In the genomic region with DNA sequence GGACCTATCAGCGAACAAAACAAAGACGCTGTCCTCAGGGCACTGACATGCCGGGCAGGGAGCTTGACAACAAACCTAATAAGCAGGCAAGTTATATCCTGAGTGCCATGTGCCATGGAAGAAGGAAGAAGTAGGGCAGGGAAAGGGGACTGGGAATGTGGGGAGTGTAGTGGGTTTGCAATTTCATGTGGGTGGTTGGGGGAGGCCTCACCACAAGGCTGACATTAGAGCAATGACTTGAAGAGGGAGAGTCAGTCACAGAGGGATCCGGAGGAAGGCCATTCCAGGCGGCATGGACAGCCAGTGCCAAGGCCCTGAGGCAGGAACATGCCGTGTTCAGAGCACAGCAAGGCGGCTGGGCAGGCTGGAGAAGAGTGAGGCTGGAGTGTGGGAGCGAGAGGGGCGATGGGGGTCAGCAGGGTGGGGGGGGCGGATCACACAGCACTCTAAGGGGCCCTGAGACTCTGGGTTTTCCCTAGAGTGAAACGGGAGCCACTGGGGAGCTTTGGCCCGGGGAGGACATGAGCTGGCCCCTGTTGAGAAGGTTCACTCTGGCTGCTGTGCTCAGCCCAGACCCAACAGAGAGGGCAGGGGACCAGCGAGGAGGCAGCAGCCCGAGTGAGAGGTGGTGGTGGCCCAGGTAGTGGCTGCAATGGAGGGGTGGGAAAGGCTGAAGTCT, we compare ENCODE assay signal across 19 cellular contexts.
DNase-seq lines count a peak whose midpoint lies in the region; ATAC-seq, FAIRE-seq and TF ChIP-seq lines count a peak whose summit lies in the region.
"Had no signal": no experiment of that assay in that cellular context is flagged by ENCODE, and none has a peak within 500 bp of the region (broad histone marks: within the 10 kb centered on the region; RNA-seq: fewer than 3 reads in every experiment).

No MANE protein-coding gene starts in this region.

- no CpG with 5 or more reads among the region's 14 CpGs for WGBS in neuronal stem cell (ENCODE audit: extremely low coverage in 2 of 2, insufficient read length in 2 of 2, insufficient replicate concordance in 1 of 2), 2 donors

- no peak overlapping the region for H2AFZ ChIP-seq in neuronal stem cell (ENCODE audit: low read length)

- no peak overlapping the region for H3K4me3 Mint-ChIP-seq in CD8-positive, alpha-beta T cell
- no peak overlapping the region for H3K4me3 Mint-ChIP-seq in dendritic cell treated with granulocyte-macrophage colony-stimulating factor and Interleukin-4, amounts not matched to agents 40 ng/mL and 50 ng/mL, for 4 days
- H3K4me3 Mint-ChIP-seq in activated CD8-positive, alpha-beta memory T cell treated with anti-CD3 and anti-CD28 coated beads, Interleukin-2, amount 10 ng/mL, durations not matched to agents 7 days and 5 days = no peak overlapping the region
- H3K4me3 Mint-ChIP-seq: activated naive CD8-positive, alpha-beta T cell; nephron progenitor cell had no signal

- no peak for TF ChIP-seq CTCF in CD8-positive, alpha-beta T cell (IDR thresholded peaks at IDR 0.05)
- no peak for TF ChIP-seq CTCF in HEK293 (tag by site-specific recombination; IDR thresholded peaks at IDR 0.05)

- no peaks in the 10 kb centered on the region for H3K9me3 Mint-ChIP-seq in CD8-positive, alpha-beta T cell
- no peaks in the 10 kb centered on the region for H3K9me3 Mint-ChIP-seq in dendritic cell treated with granulocyte-macrophage colony-stimulating factor and Interleukin-4, amounts not matched to agents 40 ng/mL and 50 ng/mL, for 4 days
- no peaks in the 10 kb centered on the region for H3K9me3 Mint-ChIP-seq in activated CD8-positive, alpha-beta memory T cell treated with anti-CD3 and anti-CD28 coated beads, Interleukin-2, amount 10 ng/mL, durations not matched to agents 7 days and 5 days (ENCODE audit: low read depth)
- H3K9me3 Mint-ChIP-seq: nephron progenitor cell had no signal

- no peak for FAIRE-seq in urothelium cell line (lab: Jason Lieb, UNC)
- FAIRE-seq: TTC549 had no signal

- no peak overlapping the region for H2BK12ac ChIP-seq in neuronal stem cell (ENCODE audit: low read length)

- no peak overlapping the region for H3K9ac ChIP-seq in neuronal stem cell (ENCODE audit: low read depth, low read length, poor library complexity)

- intact Hi-C loops in CD8-positive, alpha-beta T cell (cut with DNase I, micrococcal nuclease) = no loop called here
- intact Hi-C loops in dendritic cell treated with granulocyte-macrophage colony-stimulating factor and Interleukin-4, amounts not matched to agents 40 ng/mL and 50 ng/mL, for 4 days (cut with micrococcal nuclease) = no loop called here

- no peak overlapping the region for H2BK5ac ChIP-seq in neuronal stem cell (ENCODE audit: low read length)

- peak overlapping the region; percentile 66 for H3K14ac ChIP-seq in neuronal stem cell (ENCODE audit: low read length)

- POLR2A ChIA-PET in CD8-positive, alpha-beta T cell (lab: Charles Lee) = interaction anchor here (0.8 kb wide), 1 partner anchor 13 kb away, joined by 3 read pairs; no protein-coding TSS in a partner anchor
- POLR2A ChIA-PET in HEK293 (lab: Yijun Ruan, JAX) = no interaction called here

- H3K27me3 Mint-ChIP-seq in CD8-positive, alpha-beta T cell (ENCODE audit: low read depth) = no peaks in the 10 kb centered on the region
- H3K27me3 Mint-ChIP-seq in dendritic cell treated with granulocyte-macrophage colony-stimulating factor and Interleukin-4, amounts not matched to agents 40 ng/mL and 50 ng/mL, for 4 days = no peaks in the 10 kb centered on the region
- H3K27me3 Mint-ChIP-seq in activated CD8-positive, alpha-beta memory T cell treated with anti-CD3 and anti-CD28 coated beads, Interleukin-2, amount 10 ng/mL, durations not matched to agents 7 days and 5 days = no peaks in the 10 kb centered on the region
- H3K27me3 Mint-ChIP-seq: activated naive CD8-positive, alpha-beta T cell had no signal

- no peak for ATAC-seq in CD8-positive, alpha-beta T cell
- no peak for ATAC-seq in activated CD8-positive, alpha-beta memory T cell treated with anti-CD3 and anti-CD28 coated beads, Interleukin-2, amount 10 ng/mL, durations not matched to agents 7 days and 5 days
- ATAC-seq in HG03175 (IDR thresholded peaks at IDR 0.05; ENCODE audit: unreplicated experiment) = no peak

- peak overlapping the region; percentile 95 for H4K8ac ChIP-seq in neuronal stem cell (ENCODE audit: low read depth, low read length)

- H3K4ac ChIP-seq in neuronal stem cell (ENCODE audit: low read length) = peak overlapping the region; percentile 54

- H3K4me3 ChIP-seq in CD8-positive, alpha-beta T cell (ENCODE audit: low read depth, low read length) = no peak overlapping the region
- no peak overlapping the region for H3K4me3 ChIP-seq in HEK293 (ENCODE audit: low read depth, low read length)
- no peak overlapping the region for H3K4me3 ChIP-seq in neuronal stem cell (ENCODE audit: low read length in 2 of 2)
- H3K4me3 ChIP-seq: MG63, tibial artery had no signal

- H3K79me1 ChIP-seq in neuronal stem cell (ENCODE audit: low read depth, low read length) = no peaks in the 10 kb centered on the region

- H2BK120ac ChIP-seq in neuronal stem cell (ENCODE audit: low read depth, low read length) = no peak overlapping the region

- peak overlapping the region; percentile 68 for H3K23ac ChIP-seq in neuronal stem cell (ENCODE audit: low read depth, low read length, poor library complexity)

- peak overlapping the region; percentile 92 for H3K18ac ChIP-seq in neuronal stem cell (ENCODE audit: low read length)

- no peak overlapping the region for H3K4me2 ChIP-seq in neuronal stem cell (ENCODE audit: insufficient read depth, low read length, poor library complexity, severe bottlenecking)

- no peaks in the 10 kb centered on the region for H3K27me3 ChIP-seq in CD8-positive, alpha-beta T cell (ENCODE audit: insufficient read depth, low read length)
- no peaks in the 10 kb centered on the region for H3K27me3 ChIP-seq in neuronal stem cell (ENCODE audit: control insufficient read depth in 3 of 3, insufficient read depth in 3 of 3, low read depth in 1 of 3, low read length in 3 of 3)
- H3K27me3 ChIP-seq: brain microvascular endothelial cell, MG63, tibial artery had no signal

- peaks cover 60% of the 10 kb centered on the region for H3K36me3 ChIP-seq in CD8-positive, alpha-beta T cell (ENCODE audit: insufficient read depth, low read length)
- peaks cover 0 to 14% of the 10 kb centered on the region in 2 experiments; a peak in 1 of 3 replicates for H3K36me3 ChIP-seq in HEK293 (ENCODE audit: control insufficient read depth in 2 of 2, insufficient read depth in 1 of 2, low read length in 2 of 2)
- H3K36me3 ChIP-seq in neuronal stem cell (replicated peaks in 1 of 2; ENCODE audit: control insufficient read depth in 2 of 2, insufficient read depth in 2 of 2, low read length in 2 of 2) = peaks cover 0 to 2% of the 10 kb centered on the region in 2 donors
- H3K36me3 ChIP-seq: tibial artery had no signal

- no peak for DNase-seq in CD8-positive, alpha-beta T cell
- no peak for DNase-seq in neuronal stem cell (ENCODE audit: low spot score)
- DNase-seq in NCI-H510A treated with DMSO at 0.1 percent for 48 hours (lab: John Stamatoyannopoulos, UW) = no peak
- DNase-seq in activated CD8-positive, alpha-beta memory T cell treated with anti-CD3 and anti-CD28 coated beads, Interleukin-2, amount 10 ng/mL, durations not matched to agents 7 days and 5 days = no peak
- DNase-seq in urothelium cell line (ENCODE audit: low spot score) = no peak
- DNase-seq: activated CD4-positive, alpha-beta T cell treated with anti-CD3 and anti-CD28 coated beads for 48 hours; brain microvascular endothelial cell; cortex of kidney; DMS79; hippocampal formation; MG63; NCI-H1694 treated with DMSO at 0.1 percent for 48 hours; nephron progenitor cell; tibial artery had no signal

- H4K91ac ChIP-seq in neuronal stem cell (ENCODE audit: low read depth, low read length, poor library complexity) = no peak overlapping the region

- H3K9me3 ChIP-seq in CD8-positive, alpha-beta T cell (ENCODE audit: low read length) = no peaks in the 10 kb centered on the region
- no peaks in the 10 kb centered on the region for H3K9me3 ChIP-seq in HEK293 (ENCODE audit: control insufficient read depth, insufficient read depth, low read depth, low read length)
- H3K9me3 ChIP-seq in neuronal stem cell (replicated peaks in 1 of 2; ENCODE audit: control insufficient read depth in 2 of 2, insufficient read depth in 1 of 2, low read depth in 1 of 2, low read length in 2 of 2) = no peaks in the 10 kb centered on the region
- H3K9me3 ChIP-seq: MG63, tibial artery had no signal

- CTCF ChIA-PET in CD8-positive, alpha-beta T cell (lab: Charles Lee) = interaction anchor here (1.1 to 14.2 kb wide), 3 partner anchors 11 to 85 kb away, joined by 3 to 197 read pairs (median 4); a partner anchor contains a TSS
- CTCF ChIA-PET in HEK293 (lab: Yijun Ruan, JAX) = interaction anchor here (0.7 to 2.6 kb wide), 5 partner anchors 87 to 476 kb away, joined by 3 to 14 read pairs (median 4); a partner anchor contains a TSS
- CTCF ChIA-PET in activated CD8-positive, alpha-beta memory T cell treated with anti-CD3 and anti-CD28 coated beads, Interleukin-2, amount 10 ng/mL, durations not matched to agents 7 days and 5 days (lab: Charles Lee) = interaction anchor here (19.9 kb wide), 1 partner anchor 84 kb away, joined by 257 read pairs; a partner anchor contains a TSS

- H2BK15ac ChIP-seq in neuronal stem cell (ENCODE audit: low read length) = peak overlapping the region; percentile 98

- H3K4me1 ChIP-seq in CD8-positive, alpha-beta T cell (ENCODE audit: insufficient read depth, low read length) = peaks cover 6% of the 10 kb centered on the region
- H3K4me1 ChIP-seq in HEK293 (ENCODE audit: control insufficient read depth, insufficient read depth, low read length) = no peaks in the 10 kb centered on the region
- peaks cover 23 to 26% of the 10 kb centered on the region in 2 donors for H3K4me1 ChIP-seq in neuronal stem cell (ENCODE audit: control insufficient read depth in 2 of 2, insufficient read depth in 1 of 2, low read depth in 1 of 2, low read length in 2 of 2)

- H3K36me3 Mint-ChIP-seq in CD8-positive, alpha-beta T cell = peaks cover 89% of the 10 kb centered on the region
- H3K36me3 Mint-ChIP-seq in dendritic cell treated with granulocyte-macrophage colony-stimulating factor and Interleukin-4, amounts not matched to agents 40 ng/mL and 50 ng/mL, for 4 days (ENCODE audit: low read depth) = peaks cover 100% of the 10 kb centered on the region
- peaks cover 67% of the 10 kb centered on the region for H3K36me3 Mint-ChIP-seq in activated CD8-positive, alpha-beta memory T cell treated with anti-CD3 and anti-CD28 coated beads, Interleukin-2, amount 10 ng/mL, durations not matched to agents 7 days and 5 days

- peaks cover 17% of the 10 kb centered on the region for H3K4me1 Mint-ChIP-seq in CD8-positive, alpha-beta T cell (ENCODE audit: low read depth)
- H3K4me1 Mint-ChIP-seq in dendritic cell treated with granulocyte-macrophage colony-stimulating factor and Interleukin-4, amounts not matched to agents 40 ng/mL and 50 ng/mL, for 4 days (ENCODE audit: low read depth) = peaks cover 42% of the 10 kb centered on the region
- peaks cover 22% of the 10 kb centered on the region for H3K4me1 Mint-ChIP-seq in activated CD8-positive, alpha-beta memory T cell treated with anti-CD3 and anti-CD28 coated beads, Interleukin-2, amount 10 ng/mL, durations not matched to agents 7 days and 5 days

- peak overlapping the region; percentile 66 for H3K27ac Mint-ChIP-seq in CD8-positive, alpha-beta T cell
- H3K27ac Mint-ChIP-seq in dendritic cell treated with granulocyte-macrophage colony-stimulating factor and Interleukin-4, amounts not matched to agents 40 ng/mL and 50 ng/mL, for 4 days = peak overlapping the region; percentile 5
- H3K27ac Mint-ChIP-seq in activated CD8-positive, alpha-beta memory T cell treated with anti-CD3 and anti-CD28 coated beads, Interleukin-2, amount 10 ng/mL, durations not matched to agents 7 days and 5 days = no peak overlapping the region

- H3K27ac ChIP-seq in CD8-positive, alpha-beta T cell (ENCODE audit: low read depth, low read length) = no peak overlapping the region
- H3K27ac ChIP-seq in HEK293 (ENCODE audit: extremely low read depth, low read depth, low read length) = no peak overlapping the region
- H3K27ac ChIP-seq in neuronal stem cell (replicated peaks; ENCODE audit: low read length) = no peak overlapping the region
- H3K27ac ChIP-seq: tibial artery had no signal

- peak overlapping the region; percentile 88 for H2AK5ac ChIP-seq in neuronal stem cell (ENCODE audit: low read depth, low read length)
